Comparison of ENCODE assay signal across 17 cellular contexts in the genomic region with DNA sequence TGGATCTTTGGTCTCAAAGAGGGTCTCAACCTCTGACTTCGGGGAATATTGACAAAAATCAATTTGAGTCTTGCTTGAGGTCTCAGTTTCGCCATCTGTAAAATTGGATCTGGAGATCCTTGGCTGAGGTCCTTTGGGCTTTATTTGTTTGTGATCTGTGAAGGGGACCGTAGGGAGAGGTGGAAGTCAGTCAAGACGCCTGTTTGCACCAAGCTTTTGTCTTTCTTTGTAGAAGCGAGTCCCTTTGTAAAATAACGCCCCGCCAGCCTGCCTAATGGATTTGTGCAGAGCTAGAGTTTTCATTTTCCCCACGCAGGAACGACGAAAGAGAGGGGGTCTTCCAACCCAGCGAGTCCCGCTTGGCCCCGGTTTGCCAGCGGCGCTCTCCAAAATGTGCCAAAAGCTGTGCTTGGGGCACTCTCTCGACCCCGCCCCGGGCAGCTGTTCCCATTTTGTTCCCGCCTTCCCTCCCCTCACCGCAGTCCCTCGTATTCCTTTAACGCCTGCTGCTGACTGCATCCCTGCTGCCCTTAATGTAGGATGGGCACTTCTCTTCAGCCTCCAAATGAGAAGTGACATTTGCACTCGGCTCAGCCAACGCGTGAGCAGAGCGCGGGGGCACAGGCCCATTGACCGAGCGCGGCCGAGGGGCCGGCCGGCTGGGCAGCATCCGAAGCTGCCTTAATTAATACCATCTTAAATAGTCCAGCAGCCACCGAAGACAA. TPM values are rescaled to one million over a fixed set of nuclear protein-coding genes. Genes with fewer than 3 reads are reported as not detected.
DNase-seq lines count a peak whose midpoint lies in the region; ATAC-seq and TF ChIP-seq lines count a peak whose summit lies in the region.
"Had no signal": no experiment of that assay in that cellular context is flagged by ENCODE, and none has a peak within 500 bp of the region (broad histone marks: within the 10 kb centered on the region; RNA-seq: fewer than 3 reads in every experiment).

No MANE protein-coding gene starts in this region.

- H3K4me3 ChIP-seq in endodermal cell (ENCODE audit: low read length) (peak overlapping the region; percentile 82), neural progenitor cell (peak overlapping the region; percentile 56)
- H3K4me3 ChIP-seq: ovary had no signal

- H3K27me3 Mint-ChIP-seq in IgD-negative memory B cell (peaks cover 77% of the 10 kb centered on the region), endodermal cell (ENCODE audit: insufficient read depth) (peaks cover 85% of the 10 kb centered on the region), neural progenitor cell (ENCODE audit: insufficient read depth, low read depth) (peaks cover 3% of the 10 kb centered on the region)

- H3K9me3 ChIP-seq in endodermal cell (ENCODE audit: control insufficient read depth, low read length) (no peaks in the 10 kb centered on the region), neural progenitor cell (ENCODE audit: low read depth) (no peaks in the 10 kb centered on the region)
- H3K9me3 ChIP-seq: ovary had no signal

- peak overlapping the region; percentile 93 for H3K4me2 ChIP-seq in neural progenitor cell
- H3K4me2 ChIP-seq: BLaER1 treated with 17β-estradiol and CSF1 and Interleukin-3, amounts not matched to agents 10 nM and 100 nM had no signal

- H3K79me2 ChIP-seq in neural progenitor cell (ENCODE audit: low read depth) = peaks cover 59% of the 10 kb centered on the region

- WGBS in endodermal cell (ENCODE audit: insufficient coverage in 1 of 2, insufficient read length in 1 of 2), 2 experiments = 4% methylated on average over 24 to 35 of the region's 35 CpGs

- H3K4me3 Mint-ChIP-seq in IgD-negative memory B cell = peak overlapping the region in 2 of 4 donors; percentile 41 to 70
- peak overlapping the region; percentile 70 for H3K4me3 Mint-ChIP-seq in endodermal cell
- H3K4me3 Mint-ChIP-seq in neural progenitor cell = peak overlapping the region; percentile 92

- peaks cover 21% of the 10 kb centered on the region for H4K20me1 ChIP-seq in neural progenitor cell (ENCODE audit: low read depth)

- H3K27me3 ChIP-seq in endodermal cell (ENCODE audit: control insufficient read depth, insufficient read depth, low read length, poor library complexity, severe bottlenecking) (peaks cover 82% of the 10 kb centered on the region), neural progenitor cell (peaks cover 30% of the 10 kb centered on the region)

- no peak overlapping the region for H3K9ac ChIP-seq in endodermal cell (ENCODE audit: extremely low read depth, low read length, poor library complexity, severe bottlenecking)
- no peak overlapping the region for H3K9ac ChIP-seq in neural progenitor cell
- H3K9ac ChIP-seq: BLaER1 treated with 17β-estradiol and CSF1 and Interleukin-3, amounts not matched to agents 10 nM and 100 nM had no signal

- H3F3A ChIP-seq in neural progenitor cell (ENCODE audit: low read depth) = peaks cover 91% of the 10 kb centered on the region

- H3K27ac ChIP-seq in endodermal cell (ENCODE audit: low read depth, low read length) (peak overlapping the region; percentile 98), neural progenitor cell (peak overlapping the region; percentile 53)
- H3K27ac ChIP-seq: BLaER1 treated with 17β-estradiol and CSF1 and Interleukin-3, amounts not matched to agents 10 nM and 100 nM; ovary; RWPE1 had no signal

- H3K36me3 ChIP-seq in endodermal cell (ENCODE audit: control insufficient read depth, insufficient read depth, low read length) = no peaks in the 10 kb centered on the region
- H3K36me3 ChIP-seq in neural progenitor cell = peaks cover 2% of the 10 kb centered on the region
- H3K36me3 ChIP-seq: BLaER1 treated with 17β-estradiol and CSF1 and Interleukin-3, amounts not matched to agents 10 nM and 100 nM; ovary had no signal

- in situ Hi-C loops in G401 (cut with HindIII; ENCODE audit: low sequenced_read_pairs) = no loop called here

- H3K27ac Mint-ChIP-seq in IgD-negative memory B cell = peak overlapping the region; percentile 39 to 89 (median 43)
- H3K27ac Mint-ChIP-seq in endodermal cell = no peak overlapping the region
- H3K27ac Mint-ChIP-seq in neural progenitor cell = peak overlapping the region; percentile 99

- H3K9me3 Mint-ChIP-seq in IgD-negative memory B cell = peaks cover 0 to 4% (median 0%) of the 10 kb centered on the region in 3 donors
- H3K9me3 Mint-ChIP-seq in endodermal cell = no peaks in the 10 kb centered on the region
- no peaks in the 10 kb centered on the region for H3K9me3 Mint-ChIP-seq in neural progenitor cell

- ATAC-seq in left lobe of liver = no peak
- ATAC-seq in SK-N-SH treated with all-trans-retinoic acid at 6 μM for 48 hours = no peak

- H3K4me1 Mint-ChIP-seq in IgD-negative memory B cell = peaks cover 0 to 10% (median 5%) of the 10 kb centered on the region in 3 donors
- H3K4me1 Mint-ChIP-seq in endodermal cell = peaks cover 53% of the 10 kb centered on the region
- peaks cover 78% of the 10 kb centered on the region for H3K4me1 Mint-ChIP-seq in neural progenitor cell

- H3K36me3 Mint-ChIP-seq in IgD-negative memory B cell (no peaks in the 10 kb centered on the region), endodermal cell (ENCODE audit: low read depth) (peaks cover under 1% of the 10 kb centered on the region), neural progenitor cell (peaks cover 5% of the 10 kb centered on the region)

- TF ChIP-seq CTCF in endodermal cell (conservative IDR thresholded peaks at IDR 0.05) (no peak), neural progenitor cell (IDR thresholded peaks at IDR 0.05) (no peak)

- DNase-seq in G401 (ENCODE audit: low spot score) (peak; percentile 88), endodermal cell (peak; percentile 84), neural progenitor cell (ENCODE audit: low spot score) (peak; percentile 89), epidermal melanocyte (ENCODE audit: insufficient read length, low spot score) (no peak), left lobe of liver (ENCODE audit: low spot score) (no peak)
- DNase-seq: activated CD4-positive, alpha-beta T cell treated with anti-CD3 and anti-CD28 coated beads for 1 hour; DMS79; HCEC 1CT; KBM-7; NCI-H1092; NCI-H2171; ovary; T-helper 2 cell had no signal

- H2AFZ ChIP-seq in neural progenitor cell (replicated peaks) = no peak overlapping the region

- H3K4me1 ChIP-seq in endodermal cell (ENCODE audit: control insufficient read depth, insufficient read depth, low read length) (peaks cover 3% of the 10 kb centered on the region), neural progenitor cell (peaks cover 73% of the 10 kb centered on the region)

TF ChIP-seq in SK-N-SH treated with all-trans-retinoic acid at 6 μM for 48 hours, 23 proteins besides CTCF, POLR2A, EP300 and RAD21:
- TF ChIP-seq BACH2 (CRISPR knock-in tag; IDR thresholded peaks at IDR 0.05; ENCODE audit: borderline replicate concordance) (no peak), ESRRG (CRISPR knock-in tag; IDR thresholded peaks at IDR 0.05) (no peak), TCF4 (CRISPR knock-in tag; IDR thresholded peaks at IDR 0.05; ENCODE audit: borderline replicate concordance) (no peak), POU6F1 (CRISPR knock-in tag; IDR thresholded peaks at IDR 0.05; ENCODE audit: borderline replicate concordance, low read depth) (no peak), ZNF8 (CRISPR knock-in tag; IDR thresholded peaks at IDR 0.05) (no peak), GLIS3 (CRISPR knock-in tag; IDR thresholded peaks at IDR 0.05) (no peak)
- TF ChIP-seq, protein P1, sequence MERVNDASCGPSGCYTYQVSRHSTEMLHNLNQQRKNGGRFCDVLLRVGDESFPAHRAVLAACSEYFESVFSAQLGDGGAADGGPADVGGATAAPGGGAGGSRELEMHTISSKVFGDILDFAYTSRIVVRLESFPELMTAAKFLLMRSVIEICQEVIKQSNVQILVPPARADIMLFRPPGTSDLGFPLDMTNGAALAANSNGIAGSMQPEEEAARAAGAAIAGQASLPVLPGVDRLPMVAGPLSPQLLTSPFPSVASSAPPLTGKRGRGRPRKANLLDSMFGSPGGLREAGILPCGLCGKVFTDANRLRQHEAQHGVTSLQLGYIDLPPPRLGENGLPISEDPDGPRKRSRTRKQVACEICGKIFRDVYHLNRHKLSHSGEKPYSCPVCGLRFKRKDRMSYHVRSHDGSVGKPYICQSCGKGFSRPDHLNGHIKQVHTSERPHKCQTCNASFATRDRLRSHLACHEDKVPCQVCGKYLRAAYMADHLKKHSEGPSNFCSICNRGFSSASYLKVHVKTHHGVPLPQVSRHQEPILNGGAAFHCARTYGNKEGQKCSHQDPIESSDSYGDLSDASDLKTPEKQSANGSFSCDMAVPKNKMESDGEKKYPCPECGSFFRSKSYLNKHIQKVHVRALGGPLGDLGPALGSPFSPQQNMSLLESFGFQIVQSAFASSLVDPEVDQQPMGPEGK (CRISPR knock-in tag; IDR thresholded peaks at IDR 0.05; ENCODE audit: borderline replicate concordance) = no peak
TF ChIP-seq in SK-N-SH treated with all-trans-retinoic acid at 6 μM for 48 hours: peak in this region for 0.

RNA-seq across cellular contexts. Expression of gene ZIC5, which starts 13.0 kb away (rescaled TPM):
- 7.1 and 10.1 TPM in 2 replicates for total RNA-seq in G401 (2014; rRNA removed; shearing (Covaris generic))
- polyA plus RNA-seq in IgD-negative memory B cell = not detected
- total RNA-seq in endodermal cell (10 to 100 TPM; 11.0 to 13.7 TPM), neural progenitor cell (ENCODE audit: low replicate concordance) (29.0 and 35.7 TPM in 2 replicates), left lobe of liver (not detected)
- 40.1 TPM for polyA plus RNA-seq in endodermal cell (2013, experiment 1 of 2)
- polyA plus RNA-seq in endodermal cell (2013, experiment 2 of 2) = 36.9 TPM
- polyA plus RNA-seq: ovary had no signal

RNA-seq across cellular contexts. Expression of gene ZIC2, which starts 23.0 kb away (rescaled TPM):
- total RNA-seq in G401 (2014; rRNA removed; shearing (Covaris generic)) = 10.0 and 16.8 TPM in 2 replicates
- polyA plus RNA-seq in IgD-negative memory B cell = not detected
- 100 to 1,000 TPM; 182 to 301 TPM for total RNA-seq in endodermal cell
- polyA plus RNA-seq in endodermal cell (2013, experiment 1 of 2) = 198 TPM
- 160 TPM for polyA plus RNA-seq in endodermal cell (2013, experiment 2 of 2)
- total RNA-seq in neural progenitor cell (ENCODE audit: low replicate concordance) = 52.4 and 87.3 TPM in 2 replicates
- 0.38 TPM for total RNA-seq in left lobe of liver

Comparison
In these comparisons a context has a peak if more than half of its experiments do, and no peak if none do; other contexts are left out.
1. DNase-seq: peak in G401 (single experiment), endodermal cell (single experiment) and neural progenitor cell (single experiment); none in epidermal melanocyte (single experiment) and left lobe of liver (single experiment).